13 cellular contexts compared by ENCODE assay signal in genomic region chr12:123931686-123932321, GRCh38. TPM values are rescaled to one million over a fixed set of nuclear protein-coding genes. Genes with fewer than 3 reads are reported as not detected.
DNase-seq lines count a peak whose midpoint lies in the region; ATAC-seq and TF ChIP-seq lines count a peak whose summit lies in the region.
"Had no signal": no experiment of that assay in that cellular context is flagged by ENCODE, and none has a peak within 500 bp of the region (broad histone marks: within the 10 kb centered on the region; RNA-seq: fewer than 3 reads in every experiment).

No MANE protein-coding gene starts in this region.

- peaks cover 5% of the 10 kb centered on the region for H3K36me3 Mint-ChIP-seq in CD8-positive, alpha-beta T cell
- H3K36me3 Mint-ChIP-seq in T-helper 1 cell treated with Interleukin-12 subunit alpha and Interleukin-12 subunit beta and Interleukin-4 antibody, amounts not matched to agents 30 μg/mL and 1 μg/mL, for 36 hours (ENCODE audit: low read depth) = peaks cover 6% of the 10 kb centered on the region
- H3K36me3 Mint-ChIP-seq in activated T-helper 17 cell treated with anti-CD3 and anti-CD28 coated beads, Interleukin-2, amount 50 U/mL, for 72 hours (ENCODE audit: low read depth) = peaks cover 7% of the 10 kb centered on the region

- no peaks in the 10 kb centered on the region for H3K27me3 Mint-ChIP-seq in CD8-positive, alpha-beta T cell (ENCODE audit: low read depth)
- H3K27me3 Mint-ChIP-seq in T-helper 1 cell treated with Interleukin-12 subunit alpha and Interleukin-12 subunit beta and Interleukin-4 antibody, amounts not matched to agents 30 μg/mL and 1 μg/mL, for 36 hours (ENCODE audit: low read depth) = peaks cover 17% of the 10 kb centered on the region
- H3K27me3 Mint-ChIP-seq in activated T-helper 17 cell treated with anti-CD3 and anti-CD28 coated beads, Interleukin-2, amount 50 U/mL, for 72 hours = peaks cover 5% of the 10 kb centered on the region

- H3K9me3 Mint-ChIP-seq in CD8-positive, alpha-beta T cell = no peaks in the 10 kb centered on the region
- no peaks in the 10 kb centered on the region for H3K9me3 Mint-ChIP-seq in T-helper 1 cell treated with Interleukin-12 subunit alpha and Interleukin-12 subunit beta and Interleukin-4 antibody, amounts not matched to agents 30 μg/mL and 1 μg/mL, for 36 hours
- H3K9me3 Mint-ChIP-seq in activated T-helper 17 cell treated with anti-CD3 and anti-CD28 coated beads, Interleukin-2, amount 50 U/mL, for 72 hours = no peaks in the 10 kb centered on the region
- H3K9me3 Mint-ChIP-seq: endodermal cell, naive B cell had no signal

- CTCF ChIA-PET in CD8-positive, alpha-beta T cell (lab: Charles Lee) = interaction anchor here (1.2 to 1.6 kb wide), 3 partner anchors 26 to 51 kb away, joined by 3 read pairs; no protein-coding TSS in a partner anchor

- H3K27ac Mint-ChIP-seq in CD8-positive, alpha-beta T cell = peak overlapping the region; percentile 9
- peak overlapping the region; percentile 26 for H3K27ac Mint-ChIP-seq in T-helper 1 cell treated with Interleukin-12 subunit alpha and Interleukin-12 subunit beta and Interleukin-4 antibody, amounts not matched to agents 30 μg/mL and 1 μg/mL, for 36 hours
- peak overlapping the region; percentile 76 for H3K27ac Mint-ChIP-seq in activated T-helper 17 cell treated with anti-CD3 and anti-CD28 coated beads, Interleukin-2, amount 50 U/mL, for 72 hours
- H3K27ac Mint-ChIP-seq: B cell, endodermal cell had no signal

- peak in 6 of 7 experiments; percentile 20 to 73 (median 56) for DNase-seq in CD8-positive, alpha-beta T cell
- no peak for DNase-seq in left lung
- no peak for DNase-seq in midbrain (lab: John Stamatoyannopoulos, UW)
- no peak for DNase-seq in Right ventricle myocardium superior
- DNase-seq in left ventricle myocardium inferior = no peak
- DNase-seq: endodermal cell, kidney glomerular epithelial cell, naive B cell, right lobe of liver had no signal

- peak; percentile 77 for ATAC-seq in CD8-positive, alpha-beta T cell
- ATAC-seq in activated T-helper 17 cell treated with anti-CD3 and anti-CD28 coated beads, Interleukin-2, amount 50 U/mL, for 72 hours (replicated peaks) = peak; percentile 88
- ATAC-seq in left lung (peak; percentile 56), GM18858 (IDR thresholded peaks at IDR 0.05; ENCODE audit: unreplicated experiment) (no peak), Right ventricle myocardium superior (ENCODE audit: poor library complexity) (no peak)
- ATAC-seq: right lobe of liver had no signal

- no peak for TF ChIP-seq CTCF in CD8-positive, alpha-beta T cell (IDR thresholded peaks at IDR 0.05)
- TF ChIP-seq CTCF in left lung (IDR thresholded peaks at IDR 0.05) = no peak
- no peak for TF ChIP-seq CTCF in left ventricle myocardium inferior (IDR thresholded peaks at IDR 0.05; ENCODE audit: borderline replicate concordance)

- no peaks in the 10 kb centered on the region for H3K36me3 ChIP-seq in CD8-positive, alpha-beta T cell (ENCODE audit: insufficient read depth, low read length)
- peaks cover 0 to 22% of the 10 kb centered on the region in 2 donors for H3K36me3 ChIP-seq in left lung
- H3K36me3 ChIP-seq in left ventricle myocardium inferior = peaks cover 11% of the 10 kb centered on the region
- H3K36me3 ChIP-seq: right lobe of liver had no signal

- peak overlapping the region; percentile 12 for H3K4me3 ChIP-seq in CD8-positive, alpha-beta T cell (ENCODE audit: low read depth, low read length)
- H3K4me3 ChIP-seq in left lung = no peak overlapping the region
- no peak overlapping the region for H3K4me3 ChIP-seq in left ventricle myocardium inferior
- H3K4me3 ChIP-seq: right lobe of liver had no signal

- H3K4me1 ChIP-seq in CD8-positive, alpha-beta T cell (ENCODE audit: insufficient read depth, low read length) = peaks cover 29% of the 10 kb centered on the region
- peaks cover 4 to 5% of the 10 kb centered on the region in 2 donors for H3K4me1 ChIP-seq in left lung
- H3K4me1 ChIP-seq in left ventricle myocardium inferior = no peaks in the 10 kb centered on the region
- H3K4me1 ChIP-seq: right lobe of liver had no signal

- H3K27ac ChIP-seq in CD8-positive, alpha-beta T cell (ENCODE audit: low read depth, low read length) = no peak overlapping the region
- no peak overlapping the region for H3K27ac ChIP-seq in left lung
- H3K27ac ChIP-seq in left ventricle myocardium inferior (replicated peaks) = no peak overlapping the region
- H3K27ac ChIP-seq: right lobe of liver had no signal

- H3K4me1 Mint-ChIP-seq in CD8-positive, alpha-beta T cell (ENCODE audit: low read depth) = peaks cover 34% of the 10 kb centered on the region
- H3K4me1 Mint-ChIP-seq in T-helper 1 cell treated with Interleukin-12 subunit alpha and Interleukin-12 subunit beta and Interleukin-4 antibody, amounts not matched to agents 30 μg/mL and 1 μg/mL, for 36 hours (ENCODE audit: low read depth) = peaks cover 19% of the 10 kb centered on the region
- peaks cover 14% of the 10 kb centered on the region for H3K4me1 Mint-ChIP-seq in activated T-helper 17 cell treated with anti-CD3 and anti-CD28 coated beads, Interleukin-2, amount 50 U/mL, for 72 hours
- H3K4me1 Mint-ChIP-seq: endodermal cell had no signal

- no peaks in the 10 kb centered on the region for H3K27me3 ChIP-seq in CD8-positive, alpha-beta T cell (ENCODE audit: insufficient read depth, low read length)
- no peaks in the 10 kb centered on the region for H3K27me3 ChIP-seq in left lung
- H3K27me3 ChIP-seq in left ventricle myocardium inferior (ENCODE audit: low read depth) = peaks cover 18% of the 10 kb centered on the region
- H3K27me3 ChIP-seq: right lobe of liver had no signal

- intact Hi-C loops in CD8-positive, alpha-beta T cell (cut with DNase I, micrococcal nuclease) = loop anchor here (2.0 kb wide), 1 partner anchor 27 kb away; no protein-coding TSS in a partner anchor
- intact Hi-C loops in left lung (cut with DNase I) (no loop called here), Right ventricle myocardium superior (cut with DNase I) (no loop called here), left ventricle myocardium inferior (cut with micrococcal nuclease) (no loop called here)

- POLR2A ChIA-PET in CD8-positive, alpha-beta T cell (lab: Charles Lee) = interaction anchor here (0.8 to 1.3 kb wide), 3 partner anchors 21 to 567 kb away, joined by 3 to 6 read pairs (median 3); no protein-coding TSS in a partner anchor

- no peaks in the 10 kb centered on the region for H3K9me3 ChIP-seq in CD8-positive, alpha-beta T cell (ENCODE audit: low read length)
- H3K9me3 ChIP-seq in left lung (no peaks in the 10 kb centered on the region), left ventricle myocardium inferior (replicated peaks) (no peaks in the 10 kb centered on the region)
- H3K9me3 ChIP-seq: right lobe of liver had no signal

- peak overlapping the region; percentile 59 for H3K4me3 Mint-ChIP-seq in CD8-positive, alpha-beta T cell
- H3K4me3 Mint-ChIP-seq in T-helper 1 cell treated with Interleukin-12 subunit alpha and Interleukin-12 subunit beta and Interleukin-4 antibody, amounts not matched to agents 30 μg/mL and 1 μg/mL, for 36 hours = no peak overlapping the region
- peak overlapping the region; percentile 56 for H3K4me3 Mint-ChIP-seq in activated T-helper 17 cell treated with anti-CD3 and anti-CD28 coated beads, Interleukin-2, amount 50 U/mL, for 72 hours
- H3K4me3 Mint-ChIP-seq: B cell, endodermal cell, naive B cell had no signal

RNA-seq across cellular contexts. Expression of gene CCDC92, which starts 40.8 kb away (rescaled TPM):
- 1 to 10 TPM; 6.9 to 8.1 TPM for total RNA-seq in CD8-positive, alpha-beta T cell
- 10 to 100 TPM; 19.2 to 19.4 TPM for total RNA-seq in activated T-helper 17 cell treated with anti-CD3 and anti-CD28 coated beads, Interleukin-2, amount 50 U/mL, for 72 hours
- total RNA-seq in left lung = 10 to 100 TPM; 40.2 to 54.0 TPM
- 54.0 TPM for total RNA-seq in Right ventricle myocardium superior
- total RNA-seq in left ventricle myocardium inferior = 57.2 TPM

RNA-seq across cellular contexts. Expression of gene ZNF664, which starts 41.2 kb away (rescaled TPM):
- 10 to 100 TPM; 14.2 to 17.9 TPM for total RNA-seq in CD8-positive, alpha-beta T cell
- total RNA-seq in activated T-helper 17 cell treated with anti-CD3 and anti-CD28 coated beads, Interleukin-2, amount 50 U/mL, for 72 hours = 10 to 100 TPM; 35.6 to 48.3 TPM
- total RNA-seq in left lung (10 to 100 TPM; 85.8 to 98.8 TPM), Right ventricle myocardium superior (71.3 TPM), left ventricle myocardium inferior (80.7 TPM)

Comparison
In these comparisons a context has a peak if more than half of its experiments do, and no peak if none do; other contexts are left out.
1. ATAC-seq: peak in CD8-positive, alpha-beta T cell (single experiment), activated T-helper 17 cell treated with anti-CD3 and anti-CD28 coated beads, Interleukin-2, amount 50 U/mL, for 72 hours (single experiment) and left lung (single experiment); none in GM18858 (single experiment) and Right ventricle myocardium superior (single experiment).
2. DNase-seq: peak in CD8-positive, alpha-beta T cell (6 of 7); none in left lung (0 of 2), midbrain (single experiment), Right ventricle myocardium superior (single experiment) and left ventricle myocardium inferior (single experiment).
3. H3K27ac Mint-ChIP-seq: peak in every context shown above with its lines; median percentile 76 in activated T-helper 17 cell treated with anti-CD3 and anti-CD28 coated beads, Interleukin-2, amount 50 U/mL, for 72 hours; 26 in T-helper 1 cell treated with Interleukin-12 subunit alpha and Interleukin-12 subunit beta and Interleukin-4 antibody, amounts not matched to agents 30 μg/mL and 1 μg/mL, for 36 hours; 9 in CD8-positive, alpha-beta T cell.
4. intact Hi-C loops: an anchor here in CD8-positive, alpha-beta T cell (2.0 kb wide); none called in left lung, Right ventricle myocardium superior and left ventricle myocardium inferior.